In genomic region chr22:38051900-38052862, GRCh38 we compare ENCODE assay signal across 9 cellular contexts. TPM values are rescaled to one million over a fixed set of nuclear protein-coding genes. Genes with fewer than 3 reads are reported as not detected.
DNase-seq lines count a peak whose midpoint lies in the region; ATAC-seq, FAIRE-seq and TF ChIP-seq lines count a peak whose summit lies in the region.
"Had no signal": no experiment of that assay in that cellular context is flagged by ENCODE, and none has a peak within 500 bp of the region (broad histone marks: within the 10 kb centered on the region; RNA-seq: fewer than 3 reads in every experiment).

No MANE protein-coding gene starts in this region.

- no TSS peak for BruUV-seq in Calu3 (replicated peaks; lab: Mats Ljungman, UMichigan)

- no peak overlapping the region for H3K27ac ChIP-seq in kidney (ENCODE audit: low read depth in 2 of 2, low read length in 2 of 2)

- TF ChIP-seq CTCF in Calu3 (IDR thresholded peaks at IDR 0.05; ENCODE audit: unreplicated experiment) = peak; percentile 92
- peak; percentile 69 for TF ChIP-seq CTCF in cardiac fibroblast (IDR thresholded peaks at IDR 0.05; ENCODE audit: low read depth, low read length)
- peak; percentile 92 for TF ChIP-seq CTCF in kidney (IDR thresholded peaks at IDR 0.05; ENCODE audit: borderline replicate concordance, extremely low read depth, insufficient read depth)

- no peaks in the 10 kb centered on the region for H3K9me3 ChIP-seq in kidney (ENCODE audit: control insufficient read depth in 1 of 2, low read length in 2 of 2)

- H3K4me3 Mint-ChIP-seq in Calu3 (ENCODE audit: low read depth, unreplicated experiment) = no peak overlapping the region
- H3K4me3 Mint-ChIP-seq: T-helper 1 cell treated with Interleukin-12 subunit alpha and Interleukin-12 subunit beta and Interleukin-4 antibody, amounts not matched to agents 30 μg/mL and 1 μg/mL, for 36 hours had no signal

- H3K36me3 ChIP-seq in kidney (ENCODE audit: control insufficient read depth in 1 of 2, insufficient read depth in 2 of 2, low read length in 2 of 2) = no peaks in the 10 kb centered on the region

- intact Hi-C loops in Calu3 (cut with micrococcal nuclease; ENCODE audit: unreplicated experiment) = loop anchor here (5.0 to 10.0 kb wide), 3 partner anchors 263 to 520 kb away; partner anchors contain the start of genes CSNK1E and DMC1
- intact Hi-C loops in kidney (cut with DNase I) = loop anchor here (5.0 kb wide), 1 partner anchor 520 kb away; the partner anchor contains the start of gene DMC1

- ATAC-seq in HG02970 (IDR thresholded peaks at IDR 0.05; ENCODE audit: low FRiP score, unreplicated experiment) = peak; percentile 57
- ATAC-seq in activated CD4-positive, CD25-positive, alpha-beta regulatory T cell treated with anti-CD3 and anti-CD28 coated beads, Interleukin-2, amount 50 U/mL, for 24 hours = peak; percentile 75 to 76
- ATAC-seq in GM21381 (IDR thresholded peaks at IDR 0.05; ENCODE audit: unreplicated experiment) = no peak

- peaks cover 17% of the 10 kb centered on the region for H3K36me3 Mint-ChIP-seq in Calu3 (ENCODE audit: insufficient read depth, unreplicated experiment)

- no peak overlapping the region for H3K27ac Mint-ChIP-seq in Calu3 (ENCODE audit: unreplicated experiment)
- H3K27ac Mint-ChIP-seq: T-helper 1 cell treated with Interleukin-12 subunit alpha and Interleukin-12 subunit beta and Interleukin-4 antibody, amounts not matched to agents 30 μg/mL and 1 μg/mL, for 36 hours had no signal

- CTCF ChIA-PET in Calu3 (lab: Charles Lee) = interaction anchor here (0.6 to 1.8 kb wide), 27 partner anchors 18 to 714 kb away, joined by 3 to 12 read pairs (median 3); partner anchors contain the start of genes BAIAP2L2 and TOMM22

- DNase-seq in Calu3 (peak; percentile 85), NCI-H460 (ENCODE audit: extremely low read depth, low read depth) (peak; percentile 57), cardiac fibroblast (ENCODE audit: low read depth in 2 of 2) (peak; percentile 76 to 78), kidney (peak; percentile 92)
- DNase-seq in stimulated activated CD4-positive, alpha-beta T cell treated with anti-CD3 and anti-CD28 coated beads, Interleukin-1b, Interleukin-23, amount 100 ng/mL, for 48 hours = peak; percentile 73

- peaks cover 11% of the 10 kb centered on the region for H3K4me1 Mint-ChIP-seq in Calu3 (ENCODE audit: low read depth, unreplicated experiment)

- FAIRE-seq in kidney (lab: Jason Lieb, UNC) = no peak

- H3K9ac ChIP-seq in kidney (ENCODE audit: low read length in 2 of 2) = no peak overlapping the region

- H3K4me3 ChIP-seq in cardiac fibroblast (replicated peaks in 1 of 2; ENCODE audit: low read depth in 2 of 2, low read length in 2 of 2) (no peak overlapping the region), kidney (ENCODE audit: low read length in 2 of 2) (no peak overlapping the region)

- H3K4me1 ChIP-seq in kidney (ENCODE audit: control insufficient read depth in 1 of 2, insufficient read depth in 1 of 2, low read depth in 1 of 2, low read length in 2 of 2) = peaks cover 0 to 5% of the 10 kb centered on the region in 2 donors

- H3K27me3 Mint-ChIP-seq in Calu3 (ENCODE audit: unreplicated experiment) = peaks cover 8% of the 10 kb centered on the region

- H3K9me3 Mint-ChIP-seq in Calu3 (ENCODE audit: low read depth, unreplicated experiment) = no peaks in the 10 kb centered on the region
- H3K9me3 Mint-ChIP-seq: T-helper 1 cell treated with Interleukin-12 subunit alpha and Interleukin-12 subunit beta and Interleukin-4 antibody, amounts not matched to agents 30 μg/mL and 1 μg/mL, for 36 hours had no signal

RNA-seq across cellular contexts. Expression of gene PICK1, which starts 5.0 kb away (rescaled TPM):
- total RNA-seq in Calu3 (2022) (54.2 and 58.3 TPM in 2 replicates), kidney (43.4 TPM)
- 6.0 and 9.3 TPM in 2 replicates for total RNA-seq in NCI-H460 (2014; rRNA removed; shearing (Covaris generic))
- polyA plus RNA-seq in NCI-H460 (2014; cell fraction: nucleus; rRNA removed) = 21.7 and 38.9 TPM in 2 replicates
- polyA plus RNA-seq in kidney (ENCODE audit: insufficient read depth, low read depth, low replicate concordance) = 28.4 TPM

RNA-seq across cellular contexts. Expression of gene SLC16A8, which starts 31.8 kb away (rescaled TPM):
- total RNA-seq in Calu3 (2022) (not detected in 2 replicates), kidney (0.31 TPM)
- total RNA-seq in NCI-H460 (2014; rRNA removed; shearing (Covaris generic)) = not detected in 2 replicates
- not detected in 2 replicates for polyA plus RNA-seq in NCI-H460 (2014; cell fraction: nucleus; rRNA removed)
- polyA plus RNA-seq in kidney (ENCODE audit: insufficient read depth, low read depth, low replicate concordance) = 0.92 TPM

RNA-seq across cellular contexts. Expression of gene BAIAP2L2, which starts 58.3 kb away (rescaled TPM):
- 51.2 and 68.2 TPM in 2 replicates for total RNA-seq in Calu3 (2022)
- total RNA-seq in NCI-H460 (2014; rRNA removed; shearing (Covaris generic)) = not detected in 2 replicates
- not detected in 2 replicates for polyA plus RNA-seq in NCI-H460 (2014; cell fraction: nucleus; rRNA removed)
- 9.7 TPM for total RNA-seq in kidney
- 27.8 TPM for polyA plus RNA-seq in kidney (ENCODE audit: insufficient read depth, low read depth, low replicate concordance)

Comparison
In these comparisons a context has a peak if more than half of its experiments do, and no peak if none do; other contexts are left out.
1. RNA of gene BAIAP2L2, which starts 58.3 kb away (total RNA-seq): 51.2 to 68.2 TPM in Calu3 and 9.7 TPM in kidney (single experiment); not detected in NCI-H460; every median in the first group is over 10 times any median in the second.
2. Peak in every context shown above with its lines, with median percentiles within 50 percentile points of each other: DNase-seq and CTCF ChIP-seq.